Comparison of ENCODE assay signal across 2 cellular contexts in the genomic region with DNA sequence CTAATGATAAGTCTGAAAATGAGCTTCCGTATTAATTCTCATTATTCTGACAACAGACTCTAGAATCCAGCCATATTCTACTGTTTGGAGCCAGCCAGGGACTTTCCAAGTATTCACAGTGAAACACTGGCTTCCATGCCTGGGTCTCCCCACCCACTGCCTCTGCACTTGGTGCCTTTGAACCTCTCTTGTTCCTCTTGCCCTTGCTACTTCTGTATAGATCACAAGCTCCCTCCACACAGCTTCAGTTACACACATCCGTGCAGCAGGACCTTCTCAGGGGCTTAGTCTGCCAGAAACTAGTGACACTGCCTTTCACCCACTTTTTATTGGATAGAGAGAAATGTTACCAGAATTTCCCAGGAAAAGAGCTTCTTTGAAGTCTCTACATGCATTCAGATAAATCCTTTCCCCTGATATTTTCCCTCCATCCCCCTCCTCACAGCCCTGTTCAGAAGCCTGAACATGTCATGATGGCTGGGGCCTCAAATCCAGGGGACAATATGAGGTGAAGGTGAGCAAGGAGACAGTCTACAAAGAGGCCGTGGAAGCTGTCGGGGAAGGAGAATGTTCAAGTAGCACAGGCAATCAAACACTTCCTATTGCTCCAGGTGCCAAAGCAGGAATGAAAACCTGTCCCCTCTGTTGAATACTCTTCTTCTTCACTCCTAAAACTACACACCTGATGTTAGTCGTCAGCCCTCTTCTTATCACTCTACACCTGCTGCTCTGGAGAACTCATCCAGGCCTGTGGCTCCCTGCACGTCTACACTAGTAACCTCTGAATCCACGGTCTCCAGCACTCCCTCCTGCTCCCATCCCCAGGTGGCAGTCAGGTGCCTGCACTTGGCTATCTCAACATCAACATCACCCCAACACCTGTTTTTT.
TF ChIP-seq lines count a peak whose summit lies in the region.

No MANE protein-coding gene starts in this region.

TF ChIP-seq in GM12891, 5 proteins besides CTCF, POLR2A, EP300 and RAD21:
- TF ChIP-seq TAF1 (IDR thresholded peaks at IDR 0.05; ENCODE audit: low read depth, low read length): peak; percentile 75
- TF ChIP-seq POLR2AphosphoS5 (IDR thresholded peaks at IDR 0.05; ENCODE audit: low read depth, low read length): peak; percentile 94
- TF ChIP-seq SPI1 (IDR thresholded peaks at IDR 0.05; ENCODE audit: low read depth, low read length): peak; percentile 37
- no peak for TF ChIP-seq PAX5 (IDR thresholded peaks at IDR 0.05; ENCODE audit: insufficient read depth, low read length, severe bottlenecking)
- TF ChIP-seq POU2F2 (IDR thresholded peaks at IDR 0.05; ENCODE audit: low read depth, low read length): peak; percentile 75
TF ChIP-seq in GM12891: peak in this region for 4.

TF ChIP-seq in H1, 55 proteins besides CTCF, POLR2A, EP300 and RAD21:
- TF ChIP-seq BRCA1 (IDR thresholded peaks at IDR 0.05; ENCODE audit: low read depth, low read length) (no peak), TCF12 (IDR thresholded peaks at IDR 0.05; ENCODE audit: low read depth, low read length) (no peak), CHD2 (IDR thresholded peaks at IDR 0.05; ENCODE audit: low read length) (no peak), SP1 (IDR thresholded peaks at IDR 0.05; ENCODE audit: low read depth, low read length) (no peak), CREB1 (IDR thresholded peaks at IDR 0.05) (peak; percentile 67), RFX5 (IDR thresholded peaks at IDR 0.05; ENCODE audit: borderline replicate concordance, low read depth, low read length) (peak; percentile 93), PHF8 (conservative IDR thresholded peaks at IDR 0.05; ENCODE audit: low read depth, low read length) (no peak)
